Comparison of ENCODE assay signal across 8 cellular contexts in genomic region chr10:44962870-44963738, GRCh38. TPM values are rescaled to one million over a fixed set of nuclear protein-coding genes. Genes with fewer than 3 reads are reported as not detected.
A peak's percentile ranks its signal among the peaks of the same experiment; 100 is the strongest.
DNase-seq lines count a peak whose midpoint lies in the region; ATAC-seq and TF ChIP-seq lines count a peak whose summit lies in the region.

No MANE protein-coding gene starts in this region.

- H3K9me2 ChIP-seq in PC-9 (ENCODE audit: insufficient read depth): no peaks in the 10 kb centered on the region

- CTCF ChIA-PET in A673 (lab: Charles Lee): no interaction called here
- CTCF ChIA-PET in MCF 10A (lab: Yijun Ruan, JAX): interaction anchor here (0.6 to 1.6 kb wide), 6 partner anchors 11 to 1638 kb away, joined by 3 to 6 read pairs (median 5); no protein-coding TSS in a partner anchor
- CTCF ChIA-PET in naive thymus-derived CD4-positive, alpha-beta T cell (lab: Charles Lee): interaction anchor here (0.9 kb wide), 1 partner anchor 11 kb away, joined by 4 read pairs; no protein-coding TSS in a partner anchor
- CTCF ChIA-PET in PC-9 (lab: Charles Lee): interaction anchor here (1.4 kb wide), 1 partner anchor 12 kb away, joined by 4 read pairs; no protein-coding TSS in a partner anchor

- no peak overlapping the region for H3K4me3 Mint-ChIP-seq in MCF 10A (ENCODE audit: unreplicated experiment)
- peak overlapping the region; percentile 57 for H3K4me3 Mint-ChIP-seq in memory B cell
- peak overlapping the region in 1 of 10 donors; percentile 47 for H3K4me3 Mint-ChIP-seq in naive thymus-derived CD4-positive, alpha-beta T cell

- DNase-seq in A673 (ENCODE audit: low spot score) (no peak), MCF 10A (ENCODE audit: unreplicated experiment) (no peak), memory B cell (ENCODE audit: low spot score in 2 of 2) (no peak), PC-9 (no peak)
- DNase-seq in Jurkat, Clone E6-1 (ENCODE audit: low read depth, low spot score): peak; percentile 66
- DNase-seq in naive thymus-derived CD4-positive, alpha-beta T cell: no peak
- no peak for DNase-seq in effector CD4-positive, alpha-beta T cell

- no peaks in the 10 kb centered on the region for H3K79me2 ChIP-seq in PC-9 (ENCODE audit: low read depth)

- H3K27me3 Mint-ChIP-seq in MCF 10A (ENCODE audit: insufficient read depth, unreplicated experiment): no peaks in the 10 kb centered on the region
- no peaks in the 10 kb centered on the region for H3K27me3 Mint-ChIP-seq in memory B cell
- no peaks in the 10 kb centered on the region for H3K27me3 Mint-ChIP-seq in naive thymus-derived CD4-positive, alpha-beta T cell

- intact Hi-C loops in A673 (cut with micrococcal nuclease; ENCODE audit: unreplicated experiment) (no loop called here), MCF 10A (cut with micrococcal nuclease) (no loop called here), PC-9 (cut with micrococcal nuclease; ENCODE audit: unreplicated experiment) (loop anchor here (5.0 kb wide), 1 partner anchor 39 kb away; the partner anchor contains the start of gene ZNF22)
- intact Hi-C loops in naive thymus-derived CD4-positive, alpha-beta T cell (cut with micrococcal nuclease): no loop called here

- peaks cover 13% of the 10 kb centered on the region for H3K4me1 ChIP-seq in A673 (ENCODE audit: insufficient read depth, low read length, poor library complexity, severe bottlenecking)
- H3K4me1 ChIP-seq in naive thymus-derived CD4-positive, alpha-beta T cell (ENCODE audit: control insufficient read depth in 2 of 2, insufficient read depth in 2 of 2, low read length in 2 of 2): peaks cover 17 to 22% of the 10 kb centered on the region in 2 donors
- H3K4me1 ChIP-seq in PC-9 (replicated peaks; ENCODE audit: insufficient read depth): peaks cover 18% of the 10 kb centered on the region

- no TSS peak for BruUV-seq in A673 (replicated peaks; lab: Mats Ljungman, UMichigan)
- no TSS peak for BruUV-seq in MCF 10A (replicated peaks; lab: Mats Ljungman, UMichigan)
- no TSS peak for BruUV-seq in PC-9 (replicated peaks; lab: Mats Ljungman, UMichigan)

- H3K9me3 ChIP-seq in A673 (ENCODE audit: low read depth, low read length, poor library complexity, severe bottlenecking): no peaks in the 10 kb centered on the region
- H3K9me3 ChIP-seq in naive thymus-derived CD4-positive, alpha-beta T cell (ENCODE audit: control insufficient read depth in 2 of 3, low read length in 3 of 3): no peaks in the 10 kb centered on the region
- no peaks in the 10 kb centered on the region for H3K9me3 ChIP-seq in PC-9 (ENCODE audit: insufficient read depth, low read depth)

- H3F3A ChIP-seq in PC-9 (ENCODE audit: insufficient read depth, low read depth): peaks cover 22% of the 10 kb centered on the region; the same call in 1 of the 2 replicates

- H3K4me1 Mint-ChIP-seq in MCF 10A (ENCODE audit: insufficient read depth, unreplicated experiment): peaks cover 24% of the 10 kb centered on the region
- peaks cover 45% of the 10 kb centered on the region for H3K4me1 Mint-ChIP-seq in memory B cell
- peaks cover 15 to 53% (median 32%) of the 10 kb centered on the region in 7 donors for H3K4me1 Mint-ChIP-seq in naive thymus-derived CD4-positive, alpha-beta T cell

- H3K27ac ChIP-seq in A673 (ENCODE audit: low read depth, low read length, poor library complexity, severe bottlenecking) (no peak overlapping the region), PC-9 (no peak overlapping the region)
- H3K27ac ChIP-seq in naive thymus-derived CD4-positive, alpha-beta T cell (ENCODE audit: low read depth, low read length): no peak overlapping the region

- H3K27ac Mint-ChIP-seq in MCF 10A (ENCODE audit: low read depth, unreplicated experiment): peak overlapping the region; percentile 12
- H3K27ac Mint-ChIP-seq in memory B cell: peak overlapping the region; percentile 50
- H3K27ac Mint-ChIP-seq in naive thymus-derived CD4-positive, alpha-beta T cell: no peak overlapping the region

- TF ChIP-seq CTCF in A673 (conservative IDR thresholded peaks at IDR 0.05; ENCODE audit: low read depth, low read length): 0 out of 2 replicates have a peak, but pooled peaks have one; percentile 13
- TF ChIP-seq CTCF in MCF 10A (IDR thresholded peaks at IDR 0.05; ENCODE audit: unreplicated experiment): peak; percentile 8
- TF ChIP-seq CTCF in PC-9 (conservative IDR thresholded peaks at IDR 0.05): no peak; the same call in 1 of the 2 replicates

- no peak overlapping the region for H2AFZ ChIP-seq in PC-9

- ATAC-seq in memory B cell (ENCODE audit: low read depth) (peak; percentile 27), GM19452 (IDR thresholded peaks at IDR 0.05; ENCODE audit: unreplicated experiment) (no peak)
- no peak for ATAC-seq in naive thymus-derived CD4-positive, alpha-beta T cell

- H3K4me3 ChIP-seq in A673 (ENCODE audit: low read depth, low read length, poor library complexity, severe bottlenecking) (no peak overlapping the region), PC-9 (no peak overlapping the region)
- H3K4me3 ChIP-seq in Jurkat, Clone E6-1 (ENCODE audit: low read length): no peak overlapping the region
- no peak overlapping the region for H3K4me3 ChIP-seq in naive thymus-derived CD4-positive, alpha-beta T cell (ENCODE audit: low read length)

- H3K36me3 ChIP-seq in A673 (ENCODE audit: insufficient read depth, low read length, poor library complexity, severe bottlenecking) (no peaks in the 10 kb centered on the region), PC-9 (ENCODE audit: low read depth) (no peaks in the 10 kb centered on the region)
- H3K36me3 ChIP-seq in naive thymus-derived CD4-positive, alpha-beta T cell (ENCODE audit: control insufficient read depth in 2 of 3, insufficient read depth in 3 of 3, low read length in 3 of 3): no peaks in the 10 kb centered on the region

- H4K20me1 ChIP-seq in PC-9 (ENCODE audit: insufficient read depth): no peaks in the 10 kb centered on the region

- H3K4me2 ChIP-seq in PC-9: no peak overlapping the region

- POLR2A ChIA-PET in A673 (lab: Charles Lee; ENCODE audit: low non-redundant PET) (no interaction called here), MCF 10A (lab: Yijun Ruan, JAX) (no interaction called here), PC-9 (lab: Charles Lee; ENCODE audit: unreplicated experiment) (no interaction called here)
- POLR2A ChIA-PET in naive thymus-derived CD4-positive, alpha-beta T cell (lab: Charles Lee): interaction anchor here (1.4 kb wide), 1 partner anchor 37 kb away, joined by 3 read pairs; the partner anchor contains the start of gene ZNF22

- no peaks in the 10 kb centered on the region for H3K9me3 Mint-ChIP-seq in MCF 10A (ENCODE audit: unreplicated experiment)
- no peaks in the 10 kb centered on the region for H3K9me3 Mint-ChIP-seq in memory B cell
- no peaks in the 10 kb centered on the region for H3K9me3 Mint-ChIP-seq in naive thymus-derived CD4-positive, alpha-beta T cell

- H3K27me3 ChIP-seq in A673 (replicated peaks; ENCODE audit: insufficient read depth, low read depth, low read length, poor library complexity) (no peaks in the 10 kb centered on the region), PC-9 (ENCODE audit: insufficient read depth, low read depth) (no peaks in the 10 kb centered on the region)
- no peaks in the 10 kb centered on the region for H3K27me3 ChIP-seq in naive thymus-derived CD4-positive, alpha-beta T cell (ENCODE audit: control insufficient read depth in 2 of 2, insufficient read depth in 2 of 2, low read length in 2 of 2)

- H3K36me3 Mint-ChIP-seq in MCF 10A (ENCODE audit: insufficient read depth, unreplicated experiment) (no peaks in the 10 kb centered on the region), memory B cell (no peaks in the 10 kb centered on the region)
- H3K36me3 Mint-ChIP-seq in naive thymus-derived CD4-positive, alpha-beta T cell: no peaks in the 10 kb centered on the region

RNA-seq across cellular contexts. Expression of gene RASSF4, which starts 3.5 kb away (rescaled TPM):
- total RNA-seq in A673 (2021) (0.71 and 1.6 TPM in 2 replicates), MCF 10A (2022) (0.22 TPM in 1 of 2 replicates, not detected in the other), PC-9 (2021) (6.5 and 7.6 TPM in 2 replicates)
- polyA plus RNA-seq in Jurkat, Clone E6-1 (2012; ENCODE audit: insufficient read depth, insufficient read length): 11.1 TPM
- 10 to 100 TPM in 1 of 5 experiments, 1 to 10 TPM in 4; 1.9 to 53.4 (median 3.0) TPM for total RNA-seq in naive thymus-derived CD4-positive, alpha-beta T cell
- 1 to 10 TPM in 1 of 2 donors, under 1 TPM in 1; 0.84 to 1.3 TPM for polyA plus RNA-seq in naive thymus-derived CD4-positive, alpha-beta T cell

RNA-seq across cellular contexts. Expression of gene DEPP1, which starts 15.5 kb away (rescaled TPM):
- total RNA-seq in A673 (2021): 0.54 and 1.1 TPM in 2 replicates
- not detected for polyA plus RNA-seq in Jurkat, Clone E6-1 (2012; ENCODE audit: insufficient read depth, insufficient read length)
- total RNA-seq in MCF 10A (2022): 0.76 and 0.84 TPM in 2 replicates
- 1 to 10 TPM in 1 of 5 experiments, under 1 TPM in 3, not detected in 1; 0.24 to 4.0 (median 0.61) TPM for total RNA-seq in naive thymus-derived CD4-positive, alpha-beta T cell
- polyA plus RNA-seq in naive thymus-derived CD4-positive, alpha-beta T cell: under 1 TPM; 0.41 to 0.67 TPM
- 13.2 and 15.1 TPM in 2 replicates for total RNA-seq in PC-9 (2021)

RNA-seq across cellular contexts. Expression of gene ZNF22, which starts 37.6 kb away (rescaled TPM):
- total RNA-seq in A673 (2021) (41.8 and 42.1 TPM in 2 replicates), MCF 10A (2022) (7.2 and 8.5 TPM in 2 replicates), PC-9 (2021) (22.4 and 29.9 TPM in 2 replicates)
- 95.1 TPM for polyA plus RNA-seq in Jurkat, Clone E6-1 (2012; ENCODE audit: insufficient read depth, insufficient read length)
- 10 to 100 TPM; 13.1 to 33.6 (median 27.4) TPM for total RNA-seq in naive thymus-derived CD4-positive, alpha-beta T cell
- polyA plus RNA-seq in naive thymus-derived CD4-positive, alpha-beta T cell: 10 to 100 TPM; 41.1 to 44.7 TPM

RNA-seq across cellular contexts. Expression of gene TMEM72, which starts 52.0 kb away (rescaled TPM):
- total RNA-seq in A673 (2021): 0.80 and 1.4 TPM in 2 replicates
- not detected for polyA plus RNA-seq in Jurkat, Clone E6-1 (2012; ENCODE audit: insufficient read depth, insufficient read length)
- total RNA-seq in MCF 10A (2022): not detected in 2 replicates
- not detected for total RNA-seq in naive thymus-derived CD4-positive, alpha-beta T cell
- not detected for polyA plus RNA-seq in naive thymus-derived CD4-positive, alpha-beta T cell
- total RNA-seq in PC-9 (2021): not detected in 2 replicates

Comparison
In these comparisons a context has a peak if more than half of its experiments do, and no peak if none do; other contexts are left out.
1. H3K27ac Mint-ChIP-seq: peak in MCF 10A (single experiment) and memory B cell (single experiment); none in naive thymus-derived CD4-positive, alpha-beta T cell (0 of 9).